10 cellular contexts compared by ENCODE assay signal in genomic region chr4:158610790-158611189, GRCh38.
DNase-seq lines count a peak whose midpoint lies in the region; ATAC-seq and TF ChIP-seq lines count a peak whose summit lies in the region.
"Had no signal": no experiment of that assay in that cellular context is flagged by ENCODE, and none has a peak within 500 bp of the region (broad histone marks: within the 10 kb centered on the region; RNA-seq: fewer than 3 reads in every experiment).

No MANE protein-coding gene starts in this region.

- H3K4me3 ChIP-seq in spleen: no peak overlapping the region
- no peak overlapping the region for H3K4me3 ChIP-seq in left ventricle myocardium inferior
- H3K4me3 ChIP-seq: stomach had no signal

- intact Hi-C loops in spleen (cut with DNase I; ENCODE audit: low total_unique reads): no loop called here
- intact Hi-C loops in left ventricle myocardium inferior (cut with micrococcal nuclease): no loop called here

- WGBS in spleen, 5 donors: 31 to 73% (median 52%) methylated on average over 1 of the region's 1 CpG

- no peaks in the 10 kb centered on the region for H3K9me3 ChIP-seq in spleen
- H3K9me3 ChIP-seq in left ventricle myocardium inferior (replicated peaks): peaks cover 14% of the 10 kb centered on the region
- H3K9me3 ChIP-seq: stomach had no signal

- H3K27ac Mint-ChIP-seq in activated naive CD8-positive, alpha-beta T cell treated with anti-CD3 and anti-CD28 coated beads, Interleukin-2, amount 50 U/mL, for 24 hours: no peak overlapping the region
- no peak overlapping the region for H3K27ac Mint-ChIP-seq in activated naive CD8-positive, alpha-beta T cell treated with anti-CD3 and anti-CD28 coated beads for 36 hours

- ATAC-seq in activated naive CD8-positive, alpha-beta T cell treated with anti-CD3 and anti-CD28 coated beads, Interleukin-2, amount 50 U/mL, for 24 hours: peak; percentile 43
- peak; percentile 86 for ATAC-seq in HG02970 (IDR thresholded peaks at IDR 0.05; ENCODE audit: low FRiP score, unreplicated experiment)

- no peak for TF ChIP-seq POLR2A in spleen (IDR thresholded peaks at IDR 0.05)

- no peak for DNase-seq in activated naive CD8-positive, alpha-beta T cell treated with anti-CD3 and anti-CD28 coated beads, Interleukin-2, amount 50 U/mL, for 24 hours
- DNase-seq in activated naive CD8-positive, alpha-beta T cell treated with anti-CD3 and anti-CD28 coated beads for 36 hours: no peak
- peak; percentile 12 to 90 for DNase-seq in NOMO-1 (lab: John Stamatoyannopoulos, UW; ENCODE audit: unreplicated experiment in 2 of 2)
- DNase-seq in spleen: no peak
- DNase-seq in NCI-H1092 (lab: John Stamatoyannopoulos, UW): no peak
- no peak for DNase-seq in GOT3 (lab: John Stamatoyannopoulos, UW)
- DNase-seq in left ventricle myocardium inferior: no peak
- DNase-seq: stomach had no signal

- H3K27ac ChIP-seq in spleen: peak overlapping the region in 1 of 8 donors; percentile 34
- no peak overlapping the region for H3K27ac ChIP-seq in left ventricle myocardium inferior (replicated peaks)
- H3K27ac ChIP-seq: stomach, VCaP had no signal

- no peaks in the 10 kb centered on the region for H3K27me3 ChIP-seq in spleen (replicated peaks in 1 of 7)
- no peaks in the 10 kb centered on the region for H3K27me3 ChIP-seq in left ventricle myocardium inferior (ENCODE audit: low read depth)

- H3K4me3 Mint-ChIP-seq in activated naive CD8-positive, alpha-beta T cell treated with anti-CD3 and anti-CD28 coated beads, Interleukin-2, amount 50 U/mL, for 24 hours: no peak overlapping the region
- no peak overlapping the region for H3K4me3 Mint-ChIP-seq in activated naive CD8-positive, alpha-beta T cell treated with anti-CD3 and anti-CD28 coated beads for 36 hours

- H3K4me1 ChIP-seq in spleen (peaks cover 0 to 12% (median 0%) of the 10 kb centered on the region in 6 donors), left ventricle myocardium inferior (no peaks in the 10 kb centered on the region)
- H3K4me1 ChIP-seq: stomach had no signal

- H3K27me3 Mint-ChIP-seq in activated naive CD8-positive, alpha-beta T cell treated with anti-CD3 and anti-CD28 coated beads, Interleukin-2, amount 50 U/mL, for 24 hours: peaks cover 10% of the 10 kb centered on the region
- H3K27me3 Mint-ChIP-seq in activated naive CD8-positive, alpha-beta T cell treated with anti-CD3 and anti-CD28 coated beads for 36 hours: peaks cover 22% of the 10 kb centered on the region

- TF ChIP-seq CTCF in spleen (IDR thresholded peaks at IDR 0.05 in 8 of 11, conservative IDR thresholded peaks at IDR 0.05 in 3 of 11) (no peak), left ventricle myocardium inferior (IDR thresholded peaks at IDR 0.05; ENCODE audit: borderline replicate concordance) (no peak)

- no peaks in the 10 kb centered on the region for H3K36me3 Mint-ChIP-seq in activated naive CD8-positive, alpha-beta T cell treated with anti-CD3 and anti-CD28 coated beads, Interleukin-2, amount 50 U/mL, for 24 hours (ENCODE audit: low read depth)
- no peaks in the 10 kb centered on the region for H3K36me3 Mint-ChIP-seq in activated naive CD8-positive, alpha-beta T cell treated with anti-CD3 and anti-CD28 coated beads for 36 hours

- H3K9me3 Mint-ChIP-seq in activated naive CD8-positive, alpha-beta T cell treated with anti-CD3 and anti-CD28 coated beads, Interleukin-2, amount 50 U/mL, for 24 hours: no peaks in the 10 kb centered on the region
- no peaks in the 10 kb centered on the region for H3K9me3 Mint-ChIP-seq in activated naive CD8-positive, alpha-beta T cell treated with anti-CD3 and anti-CD28 coated beads for 36 hours

- H3K4me1 Mint-ChIP-seq in activated naive CD8-positive, alpha-beta T cell treated with anti-CD3 and anti-CD28 coated beads, Interleukin-2, amount 50 U/mL, for 24 hours: no peaks in the 10 kb centered on the region
- H3K4me1 Mint-ChIP-seq in activated naive CD8-positive, alpha-beta T cell treated with anti-CD3 and anti-CD28 coated beads for 36 hours: no peaks in the 10 kb centered on the region

- H3K36me3 ChIP-seq in spleen: no peaks in the 10 kb centered on the region
- no peaks in the 10 kb centered on the region for H3K36me3 ChIP-seq in left ventricle myocardium inferior
- H3K36me3 ChIP-seq: stomach had no signal

Comparison
In these comparisons a context has a peak if more than half of its experiments do, and no peak if none do; other contexts are left out.
1. DNase-seq: peak in NOMO-1 (2 of 2); none in activated naive CD8-positive, alpha-beta T cell treated with anti-CD3 and anti-CD28 coated beads, Interleukin-2, amount 50 U/mL, for 24 hours (single experiment), activated naive CD8-positive, alpha-beta T cell treated with anti-CD3 and anti-CD28 coated beads for 36 hours (single experiment), spleen (single experiment), NCI-H1092 (single experiment), GOT3 (single experiment) and left ventricle myocardium inferior (single experiment).